ENCODE assay signal across 8 cellular contexts in the genomic region with DNA sequence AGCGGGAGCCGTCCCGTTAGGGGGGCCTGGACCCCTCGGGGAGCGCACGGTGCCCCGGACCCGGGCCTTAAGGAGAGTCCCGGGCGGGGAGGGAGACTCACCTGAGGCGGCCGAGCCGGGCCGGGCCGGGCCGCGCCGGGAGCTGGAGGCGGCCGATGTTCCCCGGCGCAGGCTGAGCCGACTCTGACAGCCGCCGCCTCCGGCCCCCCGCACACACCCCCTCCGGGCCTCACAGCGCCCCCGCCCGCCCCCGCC. TPM values are rescaled to one million over a fixed set of nuclear protein-coding genes. Genes with fewer than 3 reads are reported as not detected.
DNase-seq lines count a peak whose midpoint lies in the region; ATAC-seq and TF ChIP-seq lines count a peak whose summit lies in the region.

A gene (minus strand): TSS at position 188 of the 255 bp plus-strand sequence. CDS start 1,656 bp downstream, outside the sequence.

- no peaks in the 10 kb centered on the region; the same call in 1 of the 2 replicates for H3K9me3 ChIP-seq in AG04450 (ENCODE audit: control insufficient read depth, insufficient read depth, low read length)
- no peaks in the 10 kb centered on the region for H3K9me3 ChIP-seq in OCI-LY7 (ENCODE audit: low read length)

- H3K79me2 ChIP-seq in OCI-LY7 (ENCODE audit: insufficient read depth, low read depth, low read length), result no peaks in the 10 kb centered on the region

- H3K4me3 ChIP-seq in AG04450 (ENCODE audit: low read depth, low read length) (peak within 1 kb of the TSS; percentile 44), OCI-LY7 (ENCODE audit: low read depth, low read length, poor library complexity, severe bottlenecking) (peak within 1 kb of the TSS; percentile 48)

- no TSS peak for BruUV-seq in OCI-LY7 (replicated peaks; lab: Mats Ljungman, UMichigan)

- no peaks in the 10 kb centered on the region for H4K20me1 ChIP-seq in OCI-LY7 (ENCODE audit: insufficient read depth, low read length)

- peaks cover 23% of the 10 kb centered on the region for H3K27me3 Mint-ChIP-seq in endothelial cell (ENCODE audit: unreplicated experiment)
- peaks cover 37 to 42% of the 10 kb centered on the region in 2 donors for H3K27me3 Mint-ChIP-seq in natural killer cell treated with Interleukin-12 subunit alpha and Interleukin-12 subunit beta and Interleukin-15 and Interleukin-18, amount 100 ng/mL, for 72 hours

- H3K36me3 ChIP-seq in OCI-LY7 (ENCODE audit: insufficient read depth, low read length), result no peaks in the 10 kb centered on the region

- peak in 1 of 2 donors; percentile 30 for ATAC-seq in natural killer cell treated with Interleukin-12 subunit alpha and Interleukin-12 subunit beta and Interleukin-15 and Interleukin-18, amount 100 ng/mL, for 72 hours
- no peak for ATAC-seq in HG03460 (IDR thresholded peaks at IDR 0.05; ENCODE audit: unreplicated experiment)

- H2AFZ ChIP-seq in OCI-LY7 (ENCODE audit: low read length), result no peak within 1 kb of the TSS

- no peaks in the 10 kb centered on the region for H3K9me3 Mint-ChIP-seq in endothelial cell (ENCODE audit: unreplicated experiment)
- H3K9me3 Mint-ChIP-seq in natural killer cell treated with Interleukin-12 subunit alpha and Interleukin-12 subunit beta and Interleukin-15 and Interleukin-18, amount 100 ng/mL, for 72 hours, result no peaks in the 10 kb centered on the region

- CTCF ChIA-PET in AG04450 (lab: Charles Lee), result interaction anchor here (1.3 kb wide), 1 partner anchor 9 kb away, joined by 3 read pairs; no protein-coding TSS in a partner anchor
- CTCF ChIA-PET in OCI-LY7 (lab: Charles Lee; ENCODE audit: unreplicated experiment), result no interaction called here

- TF ChIP-seq CTCF in AG04450 (IDR thresholded peaks at IDR 0.05; ENCODE audit: low read depth, low read length) (no peak), OCI-LY7 (conservative IDR thresholded peaks at IDR 0.05; ENCODE audit: low read length) (no peak), endothelial cell (IDR thresholded peaks at IDR 0.05; ENCODE audit: unreplicated experiment) (no peak)

- H3K9me2 ChIP-seq in OCI-LY7 (ENCODE audit: insufficient read depth, low read length), result no peaks in the 10 kb centered on the region

- peaks cover 7% of the 10 kb centered on the region for H3K4me1 ChIP-seq in OCI-LY7 (ENCODE audit: insufficient read depth, low read length, poor library complexity, severe bottlenecking)

- peaks cover 27% of the 10 kb centered on the region for H3K27me3 ChIP-seq in AG04450 (ENCODE audit: control insufficient read depth, insufficient read depth, low read length)

- H3K27ac ChIP-seq in AG04450 (ENCODE audit: low read depth, low read length) (no peak within 1 kb of the TSS), OCI-LY7 (ENCODE audit: low read depth, low read length, poor library complexity, severe bottlenecking) (no peak within 1 kb of the TSS)

- H3K36me3 Mint-ChIP-seq in endothelial cell (ENCODE audit: low read depth, unreplicated experiment), result peaks cover 4% of the 10 kb centered on the region
- H3K36me3 Mint-ChIP-seq in natural killer cell treated with Interleukin-12 subunit alpha and Interleukin-12 subunit beta and Interleukin-15 and Interleukin-18, amount 100 ng/mL, for 72 hours, result no peaks in the 10 kb centered on the region

- POLR2A ChIA-PET in AG04450 (lab: Yijun Ruan, JAX) (no interaction called here), OCI-LY7 (lab: Charles Lee) (no interaction called here)

- H3K27ac Mint-ChIP-seq in endothelial cell (ENCODE audit: unreplicated experiment), result peak within 1 kb of the TSS; percentile 26
- peak within 1 kb of the TSS in 1 of 2 donors; percentile 20 for H3K27ac Mint-ChIP-seq in natural killer cell treated with Interleukin-12 subunit alpha and Interleukin-12 subunit beta and Interleukin-15 and Interleukin-18, amount 100 ng/mL, for 72 hours

- H3K4me2 ChIP-seq in OCI-LY7 (ENCODE audit: low read length), result peak within 1 kb of the TSS; percentile 62

- peaks cover 17% of the 10 kb centered on the region for H3K4me1 Mint-ChIP-seq in endothelial cell (ENCODE audit: unreplicated experiment)
- H3K4me1 Mint-ChIP-seq in natural killer cell treated with Interleukin-12 subunit alpha and Interleukin-12 subunit beta and Interleukin-15 and Interleukin-18, amount 100 ng/mL, for 72 hours (ENCODE audit: low read depth in 2 of 2), result peaks cover 15 to 18% of the 10 kb centered on the region in 2 donors

- intact Hi-C loops in OCI-LY7 (cut with micrococcal nuclease; ENCODE audit: unreplicated experiment), result loop anchor here (2.0 to 5.0 kb wide), 2 partner anchors 182 to 243 kb away; no protein-coding TSS in a partner anchor

- no peak for DNase-seq in AG04450 (ENCODE audit: low read depth, low spot score)
- no peak for DNase-seq in OCI-LY7 (ENCODE audit: low spot score)
- DNase-seq in endothelial cell (ENCODE audit: low spot score), result no peak
- DNase-seq in natural killer cell treated with Interleukin-12 subunit alpha and Interleukin-12 subunit beta and Interleukin-15 and Interleukin-18, amount 100 ng/mL, for 72 hours (ENCODE audit: low spot score), result no peak
- no peak for DNase-seq in H4 (ENCODE audit: low spot score)
- no peak for DNase-seq in NCI-H2081 (lab: John Stamatoyannopoulos, UW)
- DNase-seq in mucosa of gallbladder (ENCODE audit: low spot score), result no peak

- peak within 1 kb of the TSS; percentile 85 for H3K4me3 Mint-ChIP-seq in endothelial cell (ENCODE audit: unreplicated experiment)
- peak within 1 kb of the TSS; percentile 91 for H3K4me3 Mint-ChIP-seq in natural killer cell treated with Interleukin-12 subunit alpha and Interleukin-12 subunit beta and Interleukin-15 and Interleukin-18, amount 100 ng/mL, for 72 hours

RNA-seq across cellular contexts. Expression of the gene that starts here (rescaled TPM):
- polyA plus RNA-seq in AG04450 (2011; rRNA removed), result 0.24 and 0.35 TPM in 2 replicates
- polyA minus RNA-seq in AG04450 (2011; rRNA and poly(A)+ RNA removed), result 0.26 and 0.55 TPM in 2 replicates
- total RNA-seq in OCI-LY7 (2014; rRNA removed; shearing (Covaris generic)), result not detected in 2 replicates
- total RNA-seq in OCI-LY7 (2022) (not detected in 2 replicates), endothelial cell (ENCODE audit: unreplicated experiment) (3.0 TPM), mucosa of gallbladder (8.4 TPM)
- total RNA-seq in natural killer cell treated with Interleukin-12 subunit alpha and Interleukin-12 subunit beta and Interleukin-15 and Interleukin-18, amount 100 ng/mL, for 72 hours, result under 1 TPM; 0.64 to 0.73 TPM
- total RNA-seq in H4 (2014; rRNA removed; shearing (Covaris generic)), result 0.15 TPM in 1 of 2 replicates, not detected in the other
